ENCODE assay signal across 8 cellular contexts in the genomic region with DNA sequence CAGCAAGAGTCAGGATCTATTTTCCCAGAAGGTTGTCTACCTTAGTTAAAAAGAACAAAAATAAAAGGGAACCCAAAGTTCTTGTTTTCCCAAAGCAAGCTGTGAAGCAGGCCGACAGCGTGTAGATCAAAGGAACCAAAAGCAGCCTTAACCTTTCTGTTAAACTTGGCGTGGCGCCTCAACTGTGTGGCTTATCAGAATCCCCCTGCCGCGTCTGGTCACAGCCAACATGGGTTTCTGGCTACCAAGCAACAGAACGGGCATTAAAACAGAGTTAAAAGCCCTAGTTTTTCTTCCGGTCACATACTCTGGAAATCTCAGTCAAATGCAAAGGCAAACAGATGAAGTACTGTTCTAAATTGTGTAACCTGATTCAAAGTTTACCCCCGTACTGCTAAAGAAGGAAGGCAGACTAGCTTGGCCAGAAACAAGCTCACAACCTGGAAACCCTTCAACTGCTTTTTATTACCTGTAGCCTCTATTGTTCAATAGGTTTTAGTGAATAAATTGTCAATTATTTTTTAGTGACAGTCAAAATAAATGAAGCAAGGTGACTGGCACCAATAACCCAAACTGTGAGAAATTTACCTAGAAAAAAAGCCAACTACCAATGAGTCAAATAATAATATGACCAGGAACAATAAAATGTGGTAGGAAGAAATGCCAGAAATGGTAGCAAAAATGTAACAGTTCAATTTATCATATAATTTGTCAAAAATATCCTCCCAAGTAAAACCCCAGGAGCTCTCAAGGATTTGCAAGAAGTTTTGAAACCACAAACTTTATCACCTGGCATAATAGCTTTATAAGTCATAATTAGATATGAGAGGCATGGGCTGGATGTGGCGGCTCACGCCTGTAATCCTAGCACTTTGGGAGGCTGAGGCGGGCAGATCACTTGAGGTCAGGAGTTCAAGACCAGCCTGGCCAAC. TPM values are rescaled to one million over a fixed set of nuclear protein-coding genes. Genes with fewer than 3 reads are reported as not detected.
A peak's percentile ranks its signal among the peaks of the same experiment; 100 is the strongest.
DNase-seq lines count a peak whose midpoint lies in the region; ATAC-seq and TF ChIP-seq lines count a peak whose summit lies in the region.

No MANE protein-coding gene starts in this region.

- no peak for TF ChIP-seq POLR2A in gastroesophageal sphincter (IDR thresholded peaks at IDR 0.05)

- peak; percentile 44 to 45 for ATAC-seq in CD4-positive, CD25-positive, alpha-beta regulatory T cell (ENCODE audit: low read depth in 2 of 2)
- ATAC-seq in gastroesophageal sphincter: no peak

- no peaks in the 10 kb centered on the region for H3K36me3 ChIP-seq in CD4-positive, CD25-positive, alpha-beta regulatory T cell (ENCODE audit: control insufficient read depth, insufficient read depth, low read length)
- peaks cover 13% of the 10 kb centered on the region for H3K36me3 ChIP-seq in HUES48 (ENCODE audit: control insufficient read depth, insufficient read depth, low read length)
- H3K36me3 ChIP-seq in gastroesophageal sphincter: no peaks in the 10 kb centered on the region

- 34 to 50% methylated on average over 6 to 11 of the region's 12 CpGs for WGBS in gastroesophageal sphincter (ENCODE audit: low coverage in 1 of 2), 2 donors

- H3K4me1 ChIP-seq in CD4-positive, CD25-positive, alpha-beta regulatory T cell (ENCODE audit: control insufficient read depth, insufficient read depth, low read length, poor library complexity, severe bottlenecking): no peaks in the 10 kb centered on the region
- H3K4me1 ChIP-seq in HUES48 (ENCODE audit: control insufficient read depth, insufficient read depth, low read length) (peaks cover 8% of the 10 kb centered on the region), gastroesophageal sphincter (peaks cover 0 to 24% (median 0%) of the 10 kb centered on the region in 3 donors)

- H3K27me3 Mint-ChIP-seq in CD4-positive, CD25-positive, alpha-beta regulatory T cell: no peaks in the 10 kb centered on the region
- H3K27me3 Mint-ChIP-seq in glutamatergic neuron (ENCODE audit: unreplicated experiment): peaks cover 6% of the 10 kb centered on the region

- no peaks in the 10 kb centered on the region for H3K9me3 Mint-ChIP-seq in CD4-positive, CD25-positive, alpha-beta regulatory T cell
- H3K9me3 Mint-ChIP-seq in glutamatergic neuron (ENCODE audit: unreplicated experiment): peaks cover 2% of the 10 kb centered on the region

- peak overlapping the region; percentile 49 to 79 (median 63) for H3K27ac Mint-ChIP-seq in CD4-positive, CD25-positive, alpha-beta regulatory T cell
- no peak overlapping the region for H3K27ac Mint-ChIP-seq in glutamatergic neuron (ENCODE audit: unreplicated experiment)

- TF ChIP-seq CTCF in gastroesophageal sphincter (IDR thresholded peaks at IDR 0.05): no peak
- TF ChIP-seq CTCF in glutamatergic neuron (IDR thresholded peaks at IDR 0.05; ENCODE audit: partially characterized antibody, unreplicated experiment): no peak

- peaks cover 3% of the 10 kb centered on the region for H3K36me3 Mint-ChIP-seq in CD4-positive, CD25-positive, alpha-beta regulatory T cell
- H3K36me3 Mint-ChIP-seq in glutamatergic neuron (ENCODE audit: unreplicated experiment): no peaks in the 10 kb centered on the region

- peak in 2 of 3 donors; percentile 14 to 31 for DNase-seq in CD4-positive, CD25-positive, alpha-beta regulatory T cell
- DNase-seq in activated CD4-positive, alpha-beta T cell treated with anti-CD3 and anti-CD28 coated beads for 4 hours: peak; percentile 24 to 30
- peak; percentile 18 for DNase-seq in stimulated activated CD4-positive, alpha-beta T cell treated with anti-CD3 and anti-CD28 coated beads, Interleukin-4, amount 100 ng/mL, for 24 hours
- DNase-seq in NCI-H128 (lab: John Stamatoyannopoulos, UW; ENCODE audit: unreplicated experiment) (no peak), hepatic stellate cell (ENCODE audit: low spot score) (no peak), glutamatergic neuron (no peak)

- no peak overlapping the region for H3K27ac ChIP-seq in CD4-positive, CD25-positive, alpha-beta regulatory T cell (ENCODE audit: insufficient read depth, low read length, poor library complexity, severe bottlenecking)
- H3K27ac ChIP-seq in HUES48 (ENCODE audit: low read depth, low read length) (peak overlapping the region; percentile 70), gastroesophageal sphincter (peak overlapping the region in 3 of 4 donors; percentile 22 to 63 (median 23))

- peak overlapping the region in 2 of 4 donors; percentile 34 to 46 for H3K4me3 Mint-ChIP-seq in CD4-positive, CD25-positive, alpha-beta regulatory T cell
- no peak overlapping the region for H3K4me3 Mint-ChIP-seq in glutamatergic neuron (ENCODE audit: unreplicated experiment)

- H3K27me3 ChIP-seq in CD4-positive, CD25-positive, alpha-beta regulatory T cell (ENCODE audit: control insufficient read depth, insufficient read depth, low read length): no peaks in the 10 kb centered on the region
- H3K27me3 ChIP-seq in HUES48 (ENCODE audit: control insufficient read depth, insufficient read depth, low read length): no peaks in the 10 kb centered on the region
- no peaks in the 10 kb centered on the region for H3K27me3 ChIP-seq in gastroesophageal sphincter

- H3K4me3 ChIP-seq in CD4-positive, CD25-positive, alpha-beta regulatory T cell (ENCODE audit: low read depth, low read length): peak overlapping the region; percentile 23
- H3K4me3 ChIP-seq in HUES48 (ENCODE audit: low read depth, low read length) (no peak overlapping the region), gastroesophageal sphincter (no peak overlapping the region)

- H3K9me3 ChIP-seq in CD4-positive, CD25-positive, alpha-beta regulatory T cell (ENCODE audit: control insufficient read depth in 2 of 2, low read length in 2 of 2): no peaks in the 10 kb centered on the region
- H3K9me3 ChIP-seq in HUES48 (ENCODE audit: control insufficient read depth, insufficient read depth, low read length) (no peaks in the 10 kb centered on the region), gastroesophageal sphincter (no peaks in the 10 kb centered on the region)

- H3K4me1 Mint-ChIP-seq in CD4-positive, CD25-positive, alpha-beta regulatory T cell: peaks cover 10 to 17% (median 15%) of the 10 kb centered on the region in 4 donors
- H3K4me1 Mint-ChIP-seq in glutamatergic neuron (ENCODE audit: low read depth, unreplicated experiment): peaks cover 6% of the 10 kb centered on the region

- TF ChIP-seq EP300 in gastroesophageal sphincter (IDR thresholded peaks at IDR 0.05): no peak

- H3K9ac ChIP-seq in HUES48 (ENCODE audit: low read depth, low read length): no peak overlapping the region

RNA-seq across cellular contexts. Expression of a gene that starts 21.4 kb away (rescaled TPM):
- total RNA-seq in CD4-positive, CD25-positive, alpha-beta regulatory T cell: 8.1 TPM
- 1 to 10 TPM in 2 of 4 donors, under 1 TPM in 2; 0.76 to 1.4 (median 1.1) TPM for polyA plus RNA-seq in CD4-positive, CD25-positive, alpha-beta regulatory T cell
- total RNA-seq in gastroesophageal sphincter: 10 to 100 TPM; 11.1 to 66.1 (median 33.9) TPM
- 74.1 TPM for total RNA-seq in glutamatergic neuron (ENCODE audit: unreplicated experiment)

Comparison
In these comparisons a context has a peak if more than half of its experiments do, and no peak if none do; other contexts are left out.
1. DNase-seq: peak in CD4-positive, CD25-positive, alpha-beta regulatory T cell (2 of 3), activated CD4-positive, alpha-beta T cell treated with anti-CD3 and anti-CD28 coated beads for 4 hours (2 of 2) and stimulated activated CD4-positive, alpha-beta T cell treated with anti-CD3 and anti-CD28 coated beads, Interleukin-4, amount 100 ng/mL, for 24 hours (single experiment); none in NCI-H128 (single experiment), hepatic stellate cell (single experiment) and glutamatergic neuron (single experiment).